ENCODE assay signal across 29 cellular contexts in genomic region chrX:3215249-3215648, GRCh38.
"Had no signal": no experiment of that assay in that cellular context is flagged by ENCODE, and none has a peak within 500 bp of the region (broad histone marks: within the 10 kb centered on the region; RNA-seq: fewer than 3 reads in every experiment).

No MANE protein-coding gene starts in this region.

- DNase-seq: stimulated activated CD4-positive, alpha-beta T cell treated with anti-CD3 and anti-CD28 coated beads, Interleukin-2, amount 100 ng/mL, for 48 hours; stimulated activated CD4-positive, alpha-beta T cell treated with anti-CD3 and anti-CD28 coated beads, Interleukin-4, amount 100 ng/mL, for 1 hour; stimulated activated CD4-positive, alpha-beta T cell treated with anti-CD3 and anti-CD28 coated beads, Interleukin-4, amount 100 ng/mL, for 24 hours; stimulated activated CD4-positive, alpha-beta T cell treated with anti-CD3 and anti-CD28 coated beads, Interleukin-4, amount 100 ng/mL, for 4 hours; stimulated activated CD8-positive, alpha-beta memory T cell treated with anti-CD3 and anti-CD28 coated beads, Interleukin-4, amount 100 ng/mL, for 48 hours; stimulated activated naive B cell treated with anti-CD40 and anti-IgM and Interleukin-4, amounts not matched to agents 10 μg/mL and 1 μg/mL and 100 μg/mL, for 72 hours; stimulated activated naive CD4-positive, alpha-beta T cell; stimulated activated naive CD4-positive, alpha-beta T cell treated with Interleukin-2 at 50 U/mL for 16 hours; stimulated activated naive CD8-positive, alpha-beta T cell treated with anti-CD3 and anti-CD28 coated beads, Interleukin-15, amount 100 ng/mL, for 72 hours; stimulated activated naive CD8-positive, alpha-beta T cell treated with anti-CD3 and anti-CD28 coated beads, Interleukin-15, Interleukin-2, amounts not matched to agents 100 U/mL and 50 U/mL, for 24 hours; stomach; substantia nigra; testis; thyroid gland; tibial artery; transverse colon; trophoblast cell; upper lobe of left lung; upper lobe of right lung; uterus had no signal

- H3K27me3 ChIP-seq: stomach, suprapubic skin, testis, thyroid gland, tibial artery, tibial nerve, transverse colon, upper lobe of left lung, upper lobe of right lung, uterus, vagina had no signal

- H3K9me3 Mint-ChIP-seq: stimulated activated effector memory CD8-positive, alpha-beta T cell treated with anti-CD3 and anti-CD28 coated beads, Interleukin-12 subunit alpha, Interleukin-12 subunit beta, amount 100 ng/mL, for 72 hours; stimulated activated naive CD8-positive, alpha-beta T cell treated with anti-CD3 and anti-CD28 coated beads, Interleukin-15, Interleukin-2, amounts not matched to agents 100 ng/mL and 50 ng/mL, for 24 hours had no signal

- H3K4me1 Mint-ChIP-seq: stimulated activated effector memory CD8-positive, alpha-beta T cell treated with anti-CD3 and anti-CD28 coated beads, Interleukin-12 subunit alpha, Interleukin-12 subunit beta, amount 100 ng/mL, for 72 hours; stimulated activated memory B cell treated with anti-CD40 and anti-IgM and Interleukin-4, amounts not matched to agents 10 μg/mL and 1 μg/mL and 100 μg/mL, for 72 hours; stimulated activated naive B cell treated with anti-CD40 and anti-IgM and Interleukin-4, amounts not matched to agents 10 μg/mL and 1 μg/mL and 100 μg/mL, for 72 hours; stimulated activated naive CD8-positive, alpha-beta T cell treated with anti-CD3 and anti-CD28 coated beads, Interleukin-15, amount 100 ng/mL, for 72 hours had no signal

- ATAC-seq: stimulated activated effector memory CD8-positive, alpha-beta T cell treated with anti-CD3 and anti-CD28 coated beads, Interleukin-12 subunit alpha, Interleukin-12 subunit beta, amount 100 ng/mL, for 72 hours; stimulated activated memory B cell treated with anti-CD40 and anti-IgM and Interleukin-4, amounts not matched to agents 10 μg/mL and 1 μg/mL and 100 μg/mL, for 72 hours; stimulated activated naive B cell treated with anti-CD40 and anti-IgM and Interleukin-4, amounts not matched to agents 10 μg/mL and 1 μg/mL and 100 μg/mL, for 72 hours; stimulated activated naive CD8-positive, alpha-beta T cell treated with anti-CD3 and anti-CD28 coated beads, Interleukin-15, amount 100 ng/mL, for 72 hours; stimulated activated naive CD8-positive, alpha-beta T cell treated with anti-CD3 and anti-CD28 coated beads, Interleukin-15, Interleukin-2, amounts not matched to agents 100 U/mL and 50 U/mL, for 24 hours; upper lobe of right lung had no signal

- H3K4me3 ChIP-seq: stomach, suprapubic skin, testis, thoracic aorta, thyroid gland, tibial artery, tibial nerve, transverse colon, upper lobe of left lung, upper lobe of right lung, uterus, vagina had no signal

- H3K36me3 ChIP-seq: stomach, suprapubic skin, thoracic aorta, thyroid gland, tibial artery, tibial nerve, transverse colon, upper lobe of left lung, upper lobe of right lung, uterus, vagina had no signal

- H3K4me3 Mint-ChIP-seq: stimulated activated effector memory CD8-positive, alpha-beta T cell treated with anti-CD3 and anti-CD28 coated beads, Interleukin-12 subunit alpha, Interleukin-12 subunit beta, amount 100 ng/mL, for 72 hours; stimulated activated memory B cell treated with anti-CD40 and anti-IgM and Interleukin-4, amounts not matched to agents 10 μg/mL and 1 μg/mL and 100 μg/mL, for 72 hours; stimulated activated naive B cell treated with anti-CD40 and anti-IgM and Interleukin-4, amounts not matched to agents 10 μg/mL and 1 μg/mL and 100 μg/mL, for 72 hours; stimulated activated naive CD8-positive, alpha-beta T cell treated with anti-CD3 and anti-CD28 coated beads, Interleukin-15, amount 100 ng/mL, for 72 hours; stimulated activated naive CD8-positive, alpha-beta T cell treated with anti-CD3 and anti-CD28 coated beads, Interleukin-15, Interleukin-2, amounts not matched to agents 100 ng/mL and 50 ng/mL, for 24 hours; type B pancreatic cell had no signal

- H3K4me1 ChIP-seq: stomach, suprapubic skin, testis, thyroid gland, tibial artery, tibial nerve, transverse colon, upper lobe of left lung, upper lobe of right lung, uterus, vagina had no signal

- H3K27me3 Mint-ChIP-seq: stimulated activated naive CD8-positive, alpha-beta T cell treated with anti-CD3 and anti-CD28 coated beads, Interleukin-15, amount 100 ng/mL, for 72 hours; stimulated activated naive CD8-positive, alpha-beta T cell treated with anti-CD3 and anti-CD28 coated beads, Interleukin-15, Interleukin-2, amounts not matched to agents 100 ng/mL and 50 ng/mL, for 24 hours had no signal

- H3K36me3 Mint-ChIP-seq: stimulated activated memory B cell treated with anti-CD40 and anti-IgM and Interleukin-4, amounts not matched to agents 10 μg/mL and 1 μg/mL and 100 μg/mL, for 72 hours; stimulated activated naive B cell treated with anti-CD40 and anti-IgM and Interleukin-4, amounts not matched to agents 10 μg/mL and 1 μg/mL and 100 μg/mL, for 72 hours; type B pancreatic cell had no signal

- H3K27ac Mint-ChIP-seq: stimulated activated effector memory CD8-positive, alpha-beta T cell treated with anti-CD3 and anti-CD28 coated beads, Interleukin-12 subunit alpha, Interleukin-12 subunit beta, amount 100 ng/mL, for 72 hours; stimulated activated memory B cell treated with anti-CD40 and anti-IgM and Interleukin-4, amounts not matched to agents 10 μg/mL and 1 μg/mL and 100 μg/mL, for 72 hours; stimulated activated naive B cell treated with anti-CD40 and anti-IgM and Interleukin-4, amounts not matched to agents 10 μg/mL and 1 μg/mL and 100 μg/mL, for 72 hours; stimulated activated naive CD8-positive, alpha-beta T cell treated with anti-CD3 and anti-CD28 coated beads, Interleukin-15, amount 100 ng/mL, for 72 hours; stimulated activated naive CD8-positive, alpha-beta T cell treated with anti-CD3 and anti-CD28 coated beads, Interleukin-15, Interleukin-2, amounts not matched to agents 100 ng/mL and 50 ng/mL, for 24 hours; type B pancreatic cell had no signal

- FAIRE-seq: urothelium cell line had no signal

- H3K27ac ChIP-seq: stomach, suprapubic skin, testis, thoracic aorta, thyroid gland, tibial artery, tibial nerve, transverse colon, upper lobe of left lung, upper lobe of right lung, uterus, vagina had no signal

- H3K9me3 ChIP-seq: stomach, suprapubic skin, testis, thoracic aorta, thyroid gland, tibial artery, tibial nerve, transverse colon, upper lobe of left lung, upper lobe of right lung, uterus, vagina had no signal
